8 cellular contexts compared by ENCODE assay signal in the genomic region with DNA sequence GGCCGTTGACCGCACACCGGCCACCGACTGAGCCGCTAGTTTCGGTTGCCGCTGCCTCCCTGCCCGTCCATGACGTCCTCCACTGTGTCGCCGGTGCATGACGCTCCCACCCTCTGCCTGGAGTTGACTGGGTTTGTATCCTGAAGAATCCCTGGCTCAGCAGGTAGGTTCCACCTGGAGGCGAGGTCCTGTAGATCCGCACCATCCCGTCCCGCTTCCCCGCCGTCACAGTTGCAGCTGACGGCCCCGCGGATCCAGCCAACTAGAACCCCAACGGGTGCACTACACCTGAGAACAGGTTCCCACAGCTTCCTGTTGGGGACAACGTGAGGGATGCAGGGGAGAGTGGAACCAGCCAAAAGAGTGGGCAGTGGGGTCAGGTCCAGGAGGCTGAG. TPM values are rescaled to one million over a fixed set of nuclear protein-coding genes. Genes with fewer than 3 reads are reported as not detected.
DNase-seq lines count a peak whose midpoint lies in the region; ATAC-seq and TF ChIP-seq lines count a peak whose summit lies in the region.

No MANE protein-coding gene starts in this region.

- peaks cover 36% of the 10 kb centered on the region for H4K20me1 ChIP-seq in smooth muscle cell (ENCODE audit: low read depth)

- H3K4me1 ChIP-seq in left ventricle myocardium inferior (peaks cover 82% of the 10 kb centered on the region), smooth muscle cell (ENCODE audit: low read depth) (peaks cover 17% of the 10 kb centered on the region)

- peak overlapping the region; percentile 93 for H2AFZ ChIP-seq in smooth muscle cell (ENCODE audit: low read depth)

- ATAC-seq in HG02852 (IDR thresholded peaks at IDR 0.05; ENCODE audit: unreplicated experiment) (peak; percentile 4), GM21515 (IDR thresholded peaks at IDR 0.05; ENCODE audit: unreplicated experiment) (no peak)

- peak overlapping the region; percentile 96 for H3K9ac ChIP-seq in smooth muscle cell (ENCODE audit: low read depth)

- intact Hi-C loops in left ventricle myocardium inferior (cut with micrococcal nuclease) = no loop called here

- H3K36me3 ChIP-seq in left ventricle myocardium inferior = peaks cover 16% of the 10 kb centered on the region
- H3K36me3 ChIP-seq in smooth muscle cell (ENCODE audit: low read depth) = no peaks in the 10 kb centered on the region

- H3K79me2 ChIP-seq in smooth muscle cell (ENCODE audit: low read depth) = peaks cover 32% of the 10 kb centered on the region

- peak overlapping the region; percentile 100 for H3K27ac ChIP-seq in VCaP
- peak overlapping the region; percentile 99 for H3K27ac ChIP-seq in left ventricle myocardium inferior (replicated peaks)
- H3K27ac ChIP-seq in smooth muscle cell (ENCODE audit: low read depth) = peak overlapping the region; percentile 97

- TF ChIP-seq CTCF in VCaP (conservative IDR thresholded peaks at IDR 0.05) = no peak
- no peak for TF ChIP-seq CTCF in left ventricle myocardium inferior (IDR thresholded peaks at IDR 0.05; ENCODE audit: borderline replicate concordance)
- no peak for TF ChIP-seq CTCF in smooth muscle cell (IDR thresholded peaks at IDR 0.05; ENCODE audit: borderline replicate concordance, insufficient read depth, poor library complexity, severe bottlenecking)

- WGBS in smooth muscle cell (ENCODE audit: low lambda C conversion rate) = 8% methylated on average over 23 of the region's 23 CpGs

- H3K27me3 ChIP-seq in left ventricle myocardium inferior (ENCODE audit: low read depth) = no peaks in the 10 kb centered on the region
- no peaks in the 10 kb centered on the region for H3K27me3 ChIP-seq in smooth muscle cell (ENCODE audit: low read depth)

- H3K4me2 ChIP-seq in smooth muscle cell = peak overlapping the region; percentile 86

- peak overlapping the region; percentile 78 for H3K4me3 ChIP-seq in GM08714 (ENCODE audit: low read length)
- peak overlapping the region; percentile 97 for H3K4me3 ChIP-seq in left ventricle myocardium inferior
- H3K4me3 ChIP-seq in smooth muscle cell = peak overlapping the region; percentile 88

- peaks cover 7% of the 10 kb centered on the region for H3F3A ChIP-seq in smooth muscle cell (ENCODE audit: low read depth)

- no peaks in the 10 kb centered on the region for H3K9me3 ChIP-seq in left ventricle myocardium inferior (replicated peaks)
- no peaks in the 10 kb centered on the region for H3K9me3 ChIP-seq in smooth muscle cell (replicated peaks; ENCODE audit: low read depth)

- DNase-seq in left ventricle myocardium inferior (no peak), smooth muscle cell (lab: John Stamatoyannopoulos, UW; ENCODE audit: unreplicated experiment) (no peak), dermis blood vessel endothelial cell (no peak), NCI-H1694 treated with DMSO at 0.1 percent for 48 hours (lab: John Stamatoyannopoulos, UW) (no peak)

RNA-seq across cellular contexts. Expression of a gene that starts 0.9 kb away (rescaled TPM):
- total RNA-seq in left ventricle myocardium inferior = 11.7 TPM
- 57.1 and 63.9 TPM in 2 replicates for total RNA-seq in smooth muscle cell
- polyA plus RNA-seq in smooth muscle cell = 55.4 and 57.3 TPM in 2 replicates
- 61.5 and 62.8 TPM in 2 replicates for total RNA-seq in dermis blood vessel endothelial cell

RNA-seq across cellular contexts. Expression of a gene that starts 8.1 kb away (rescaled TPM):
- total RNA-seq in left ventricle myocardium inferior (29.6 TPM), smooth muscle cell (29.9 and 30.4 TPM in 2 replicates), dermis blood vessel endothelial cell (34.7 and 44.8 TPM in 2 replicates)
- 49.0 and 50.5 TPM in 2 replicates for polyA plus RNA-seq in smooth muscle cell

RNA-seq across cellular contexts. Expression of a gene that starts 8.3 kb away (rescaled TPM):
- total RNA-seq in left ventricle myocardium inferior (5.8 TPM), smooth muscle cell (4.0 and 19.4 TPM in 2 replicates), dermis blood vessel endothelial cell (13.4 and 34.2 TPM in 2 replicates)
- 12.5 and 14.7 TPM in 2 replicates for polyA plus RNA-seq in smooth muscle cell

RNA-seq across cellular contexts. Expression of a gene that starts 28.9 kb away (rescaled TPM):
- total RNA-seq in left ventricle myocardium inferior = 0.71 TPM
- not detected in 2 replicates for total RNA-seq in smooth muscle cell
- 0.70 and 2.7 TPM in 2 replicates for polyA plus RNA-seq in smooth muscle cell
- total RNA-seq in dermis blood vessel endothelial cell = 1.1 and 2.4 TPM in 2 replicates
